Comparison of ENCODE assay signal across 1 cellular context in the genomic region with DNA sequence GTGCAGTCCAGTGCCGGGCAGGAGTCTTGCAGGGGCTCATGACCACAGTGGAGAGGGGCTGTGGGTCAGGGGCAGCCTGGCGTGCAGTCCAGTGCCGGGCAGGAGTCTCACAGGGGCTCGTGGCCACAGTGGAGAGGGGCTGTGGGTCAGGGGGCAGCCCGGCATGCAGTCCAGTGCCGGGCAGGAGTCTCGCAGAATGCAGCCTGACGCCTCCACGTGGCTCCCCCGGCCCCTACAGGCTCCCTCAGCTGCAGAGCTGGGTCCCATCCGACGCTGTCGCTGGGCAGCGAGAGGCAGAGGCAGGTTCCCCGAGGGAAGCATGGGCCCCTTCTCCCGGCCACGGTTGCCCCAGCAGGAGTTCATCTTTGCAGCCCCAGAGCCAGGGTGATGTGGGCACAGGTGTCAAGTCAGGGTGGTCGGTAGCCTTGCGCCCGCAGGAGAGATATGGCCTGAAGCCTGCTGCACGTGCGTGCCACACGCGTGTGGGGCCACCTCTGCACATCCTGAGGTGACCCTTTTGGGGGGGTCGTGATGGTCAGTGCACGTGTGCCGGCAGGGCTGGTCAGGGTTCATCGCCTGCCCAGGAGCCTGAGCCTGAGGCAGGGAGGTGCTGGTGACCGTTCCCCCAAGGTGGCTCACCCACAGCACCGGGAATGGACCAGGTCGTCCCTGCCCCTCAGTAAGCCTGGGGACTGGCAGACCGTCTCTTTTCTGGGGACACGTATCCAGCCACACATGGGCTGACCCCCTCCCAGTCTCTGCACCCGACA.
TF ChIP-seq lines count a peak whose summit lies in the region.

No MANE protein-coding gene starts in this region.

TF ChIP-seq in H1, 55 proteins besides CTCF, POLR2A, EP300 and RAD21:
- TF ChIP-seq POU5F1 (IDR thresholded peaks at IDR 0.05; ENCODE audit: low read depth, low read length) = no peak
- no peak for TF ChIP-seq E2F6 (IDR thresholded peaks at IDR 0.05)
- TF ChIP-seq JUN (IDR thresholded peaks at IDR 0.05; ENCODE audit: low read depth, low read length) = no peak
- no peak for TF ChIP-seq RXRA (IDR thresholded peaks at IDR 0.05; ENCODE audit: insufficient read depth, low read depth, low read length)
- TF ChIP-seq, protein P1, sequence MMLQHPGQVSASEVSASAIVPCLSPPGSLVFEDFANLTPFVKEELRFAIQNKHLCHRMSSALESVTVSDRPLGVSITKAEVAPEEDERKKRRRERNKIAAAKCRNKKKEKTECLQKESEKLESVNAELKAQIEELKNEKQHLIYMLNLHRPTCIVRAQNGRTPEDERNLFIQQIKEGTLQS (IDR thresholded peaks at IDR 0.05; ENCODE audit: insufficient read depth, low read depth, low read length) = no peak
- no peak for TF ChIP-seq TAF1 (IDR thresholded peaks at IDR 0.05; ENCODE audit: low read depth, low read length)
- TF ChIP-seq CBX5 (IDR thresholded peaks at IDR 0.05; ENCODE audit: low read depth, low read length) = no peak
- no peak for TF ChIP-seq TAF7 (optimal IDR thresholded peaks at IDR 0.05; ENCODE audit: borderline replicate concordance, low read depth, low read length)
- TF ChIP-seq CHD1 (IDR thresholded peaks at IDR 0.05; ENCODE audit: low read depth, low read length) = no peak
